In the genomic region with DNA sequence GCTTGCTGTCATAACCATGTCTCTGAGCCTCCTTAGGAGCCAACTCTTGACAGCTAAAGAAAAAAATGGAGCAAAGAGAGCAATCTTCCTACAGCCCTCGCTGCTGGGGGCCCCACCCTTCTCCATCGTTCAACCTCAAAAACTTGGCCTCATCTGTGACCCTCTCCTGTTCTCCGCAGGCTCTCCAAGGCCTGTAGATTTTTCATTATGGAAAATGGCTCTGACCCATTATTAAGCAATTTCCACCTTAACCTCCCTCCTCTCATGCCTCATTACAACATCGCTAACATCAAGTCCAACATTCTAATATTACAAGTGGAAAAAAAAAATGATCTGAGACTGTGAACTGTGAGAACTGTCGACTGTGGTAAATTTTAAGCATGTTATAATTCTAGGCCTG, we compare ENCODE assay signal across 22 cellular contexts.
DNase-seq lines count a peak whose midpoint lies in the region; ATAC-seq and TF ChIP-seq lines count a peak whose summit lies in the region.
"Had no signal": no experiment of that assay in that cellular context is flagged by ENCODE, and none has a peak within 500 bp of the region (broad histone marks: within the 10 kb centered on the region; RNA-seq: fewer than 3 reads in every experiment).

No MANE protein-coding gene starts in this region.

- TF ChIP-seq CTCF in esophagus squamous epithelium (IDR thresholded peaks at IDR 0.05): no peak
- no peak for TF ChIP-seq CTCF in colonic mucosa (IDR thresholded peaks at IDR 0.05)

- POLR2A ChIA-PET in naive thymus-derived CD4-positive, alpha-beta T cell (lab: Charles Lee): no interaction called here

- H3K4me3 ChIP-seq in esophagus squamous epithelium: no peak overlapping the region
- peak overlapping the region; percentile 3 for H3K4me3 ChIP-seq in skeletal muscle satellite cell (ENCODE audit: low read length)
- no peak overlapping the region for H3K4me3 ChIP-seq in colonic mucosa
- no peak overlapping the region for H3K4me3 ChIP-seq in naive thymus-derived CD4-positive, alpha-beta T cell (ENCODE audit: low read length)
- H3K4me3 ChIP-seq: PC-9, SK-N-MC, smooth muscle cell had no signal

- H3K36me3 ChIP-seq in esophagus squamous epithelium: no peaks in the 10 kb centered on the region
- H3K36me3 ChIP-seq in skeletal muscle satellite cell (ENCODE audit: insufficient read depth, low read length): no peaks in the 10 kb centered on the region
- no peaks in the 10 kb centered on the region for H3K36me3 ChIP-seq in colonic mucosa
- H3K36me3 ChIP-seq in naive thymus-derived CD4-positive, alpha-beta T cell (ENCODE audit: control insufficient read depth in 2 of 3, insufficient read depth in 3 of 3, low read length in 3 of 3): no peaks in the 10 kb centered on the region

- no peak for TF ChIP-seq POLR2A in esophagus squamous epithelium (IDR thresholded peaks at IDR 0.05)

- H3K4me1 ChIP-seq in esophagus squamous epithelium (peaks cover 0 to 30% (median 22%) of the 10 kb centered on the region in 3 donors), skeletal muscle satellite cell (ENCODE audit: control insufficient read depth, insufficient read depth, low read length) (peaks cover 46% of the 10 kb centered on the region), colonic mucosa (no peaks in the 10 kb centered on the region)
- no peaks in the 10 kb centered on the region for H3K4me1 ChIP-seq in naive thymus-derived CD4-positive, alpha-beta T cell (ENCODE audit: control insufficient read depth in 2 of 2, insufficient read depth in 2 of 2, low read length in 2 of 2)

- H3K9ac ChIP-seq in skeletal muscle satellite cell (ENCODE audit: low read depth, low read length) (peak overlapping the region; percentile 77), colonic mucosa (ENCODE audit: low read depth in 2 of 2, low read length in 2 of 2) (no peak overlapping the region)

- H3K27ac Mint-ChIP-seq in naive thymus-derived CD4-positive, alpha-beta T cell: no peak overlapping the region
- H3K27ac Mint-ChIP-seq: CD4-positive, alpha-beta T cell had no signal

- H3K27me3 Mint-ChIP-seq in naive thymus-derived CD4-positive, alpha-beta T cell: no peaks in the 10 kb centered on the region
- H3K27me3 Mint-ChIP-seq: CD4-positive, alpha-beta T cell had no signal

- CTCF ChIA-PET in naive thymus-derived CD4-positive, alpha-beta T cell (lab: Charles Lee): no interaction called here

- H3K4me3 Mint-ChIP-seq in naive thymus-derived CD4-positive, alpha-beta T cell: no peak overlapping the region
- H3K4me3 Mint-ChIP-seq: CD4-positive, alpha-beta T cell had no signal

- peak overlapping the region; percentile 46 for H3K4me2 ChIP-seq in skeletal muscle satellite cell (ENCODE audit: low read length)
- H3K4me2 ChIP-seq: PC-9 had no signal

- H3K4me1 Mint-ChIP-seq in naive thymus-derived CD4-positive, alpha-beta T cell: no peaks in the 10 kb centered on the region

- peaks cover 0 to 12% (median 0%) of the 10 kb centered on the region in 11 donors for H3K9me3 Mint-ChIP-seq in naive thymus-derived CD4-positive, alpha-beta T cell
- H3K9me3 Mint-ChIP-seq: CD4-positive, alpha-beta T cell had no signal

- peak; percentile 33 for DNase-seq in GM03348 (ENCODE audit: low spot score)
- no peak for DNase-seq in esophagus squamous epithelium (lab: John Stamatoyannopoulos, UW)
- DNase-seq in iris pigment epithelial cell (ENCODE audit: low read depth): peak; percentile 61
- DNase-seq in colonic mucosa: no peak
- no peak for DNase-seq in naive thymus-derived CD4-positive, alpha-beta T cell
- no peak for DNase-seq in NOMO-1 (lab: John Stamatoyannopoulos, UW; ENCODE audit: unreplicated experiment in 2 of 2)
- DNase-seq in NCI-H1694 (lab: John Stamatoyannopoulos, UW): no peak
- DNase-seq: amygdala; CD4-positive, alpha-beta T cell; DMS53; GOT3; hypothalamus; KG1; NCI-H1048; NCI-H2107; NCI-H748 treated with DMSO at 0.1 percent for 48 hours; PC-9; T1000 had no signal

- 58 to 68% methylated on average over 5 of the region's 5 CpGs for WGBS in esophagus squamous epithelium, 2 donors

- H3K27ac ChIP-seq in esophagus squamous epithelium (peak overlapping the region; percentile 46 to 89 (median 74)), colonic mucosa (no peak overlapping the region)
- no peak overlapping the region for H3K27ac ChIP-seq in naive thymus-derived CD4-positive, alpha-beta T cell (ENCODE audit: low read depth, low read length)
- H3K27ac ChIP-seq: PC-9, SK-N-MC had no signal

- no peak for ATAC-seq in naive thymus-derived CD4-positive, alpha-beta T cell
- ATAC-seq: activated CD4-positive, CD25-positive, alpha-beta regulatory T cell treated with anti-CD3 and anti-CD28 coated beads, Interleukin-2, amount 50 U/mL, for 24 hours had no signal

- H3K9me3 ChIP-seq in esophagus squamous epithelium (no peaks in the 10 kb centered on the region), skeletal muscle satellite cell (replicated peaks; ENCODE audit: low read length) (no peaks in the 10 kb centered on the region), colonic mucosa (no peaks in the 10 kb centered on the region)
- H3K9me3 ChIP-seq in naive thymus-derived CD4-positive, alpha-beta T cell (ENCODE audit: control insufficient read depth in 2 of 3, low read length in 3 of 3): no peaks in the 10 kb centered on the region

- H3K27me3 ChIP-seq in esophagus squamous epithelium: no peaks in the 10 kb centered on the region
- H3K27me3 ChIP-seq in skeletal muscle satellite cell (ENCODE audit: control insufficient read depth, insufficient read depth, low read length): no peaks in the 10 kb centered on the region
- no peaks in the 10 kb centered on the region for H3K27me3 ChIP-seq in colonic mucosa
- H3K27me3 ChIP-seq in naive thymus-derived CD4-positive, alpha-beta T cell (ENCODE audit: control insufficient read depth in 2 of 2, insufficient read depth in 2 of 2, low read length in 2 of 2): no peaks in the 10 kb centered on the region

- intact Hi-C loops in esophagus squamous epithelium (cut with DNase I) (no loop called here), colonic mucosa (cut with DNase I) (no loop called here)
- intact Hi-C loops in naive thymus-derived CD4-positive, alpha-beta T cell (cut with micrococcal nuclease): no loop called here

- H3K36me3 Mint-ChIP-seq in naive thymus-derived CD4-positive, alpha-beta T cell: no peaks in the 10 kb centered on the region

Comparison
In these comparisons a context has a peak if more than half of its experiments do, and no peak if none do; other contexts are left out.
1. DNase-seq: peak in GM03348 (single experiment) and iris pigment epithelial cell (single experiment); none in esophagus squamous epithelium (single experiment), colonic mucosa (single experiment), naive thymus-derived CD4-positive, alpha-beta T cell (0 of 9), NOMO-1 (0 of 2) and NCI-H1694 (single experiment).
2. H3K27ac ChIP-seq: peak in esophagus squamous epithelium (4 of 4); none in colonic mucosa (single experiment) and naive thymus-derived CD4-positive, alpha-beta T cell (single experiment).